Comparison of ENCODE assay signal across 2 cellular contexts in genomic region chr7:772861-773621, GRCh38.
TF ChIP-seq lines count a peak whose summit lies in the region.

No MANE protein-coding gene starts in this region.

TF ChIP-seq in GM23338, 12 proteins besides CTCF, POLR2A, EP300 and RAD21:
- TF ChIP-seq POLR2AphosphoS5 (IDR thresholded peaks at IDR 0.05; ENCODE audit: low read depth) = no peak
- TF ChIP-seq, protein P1, sequence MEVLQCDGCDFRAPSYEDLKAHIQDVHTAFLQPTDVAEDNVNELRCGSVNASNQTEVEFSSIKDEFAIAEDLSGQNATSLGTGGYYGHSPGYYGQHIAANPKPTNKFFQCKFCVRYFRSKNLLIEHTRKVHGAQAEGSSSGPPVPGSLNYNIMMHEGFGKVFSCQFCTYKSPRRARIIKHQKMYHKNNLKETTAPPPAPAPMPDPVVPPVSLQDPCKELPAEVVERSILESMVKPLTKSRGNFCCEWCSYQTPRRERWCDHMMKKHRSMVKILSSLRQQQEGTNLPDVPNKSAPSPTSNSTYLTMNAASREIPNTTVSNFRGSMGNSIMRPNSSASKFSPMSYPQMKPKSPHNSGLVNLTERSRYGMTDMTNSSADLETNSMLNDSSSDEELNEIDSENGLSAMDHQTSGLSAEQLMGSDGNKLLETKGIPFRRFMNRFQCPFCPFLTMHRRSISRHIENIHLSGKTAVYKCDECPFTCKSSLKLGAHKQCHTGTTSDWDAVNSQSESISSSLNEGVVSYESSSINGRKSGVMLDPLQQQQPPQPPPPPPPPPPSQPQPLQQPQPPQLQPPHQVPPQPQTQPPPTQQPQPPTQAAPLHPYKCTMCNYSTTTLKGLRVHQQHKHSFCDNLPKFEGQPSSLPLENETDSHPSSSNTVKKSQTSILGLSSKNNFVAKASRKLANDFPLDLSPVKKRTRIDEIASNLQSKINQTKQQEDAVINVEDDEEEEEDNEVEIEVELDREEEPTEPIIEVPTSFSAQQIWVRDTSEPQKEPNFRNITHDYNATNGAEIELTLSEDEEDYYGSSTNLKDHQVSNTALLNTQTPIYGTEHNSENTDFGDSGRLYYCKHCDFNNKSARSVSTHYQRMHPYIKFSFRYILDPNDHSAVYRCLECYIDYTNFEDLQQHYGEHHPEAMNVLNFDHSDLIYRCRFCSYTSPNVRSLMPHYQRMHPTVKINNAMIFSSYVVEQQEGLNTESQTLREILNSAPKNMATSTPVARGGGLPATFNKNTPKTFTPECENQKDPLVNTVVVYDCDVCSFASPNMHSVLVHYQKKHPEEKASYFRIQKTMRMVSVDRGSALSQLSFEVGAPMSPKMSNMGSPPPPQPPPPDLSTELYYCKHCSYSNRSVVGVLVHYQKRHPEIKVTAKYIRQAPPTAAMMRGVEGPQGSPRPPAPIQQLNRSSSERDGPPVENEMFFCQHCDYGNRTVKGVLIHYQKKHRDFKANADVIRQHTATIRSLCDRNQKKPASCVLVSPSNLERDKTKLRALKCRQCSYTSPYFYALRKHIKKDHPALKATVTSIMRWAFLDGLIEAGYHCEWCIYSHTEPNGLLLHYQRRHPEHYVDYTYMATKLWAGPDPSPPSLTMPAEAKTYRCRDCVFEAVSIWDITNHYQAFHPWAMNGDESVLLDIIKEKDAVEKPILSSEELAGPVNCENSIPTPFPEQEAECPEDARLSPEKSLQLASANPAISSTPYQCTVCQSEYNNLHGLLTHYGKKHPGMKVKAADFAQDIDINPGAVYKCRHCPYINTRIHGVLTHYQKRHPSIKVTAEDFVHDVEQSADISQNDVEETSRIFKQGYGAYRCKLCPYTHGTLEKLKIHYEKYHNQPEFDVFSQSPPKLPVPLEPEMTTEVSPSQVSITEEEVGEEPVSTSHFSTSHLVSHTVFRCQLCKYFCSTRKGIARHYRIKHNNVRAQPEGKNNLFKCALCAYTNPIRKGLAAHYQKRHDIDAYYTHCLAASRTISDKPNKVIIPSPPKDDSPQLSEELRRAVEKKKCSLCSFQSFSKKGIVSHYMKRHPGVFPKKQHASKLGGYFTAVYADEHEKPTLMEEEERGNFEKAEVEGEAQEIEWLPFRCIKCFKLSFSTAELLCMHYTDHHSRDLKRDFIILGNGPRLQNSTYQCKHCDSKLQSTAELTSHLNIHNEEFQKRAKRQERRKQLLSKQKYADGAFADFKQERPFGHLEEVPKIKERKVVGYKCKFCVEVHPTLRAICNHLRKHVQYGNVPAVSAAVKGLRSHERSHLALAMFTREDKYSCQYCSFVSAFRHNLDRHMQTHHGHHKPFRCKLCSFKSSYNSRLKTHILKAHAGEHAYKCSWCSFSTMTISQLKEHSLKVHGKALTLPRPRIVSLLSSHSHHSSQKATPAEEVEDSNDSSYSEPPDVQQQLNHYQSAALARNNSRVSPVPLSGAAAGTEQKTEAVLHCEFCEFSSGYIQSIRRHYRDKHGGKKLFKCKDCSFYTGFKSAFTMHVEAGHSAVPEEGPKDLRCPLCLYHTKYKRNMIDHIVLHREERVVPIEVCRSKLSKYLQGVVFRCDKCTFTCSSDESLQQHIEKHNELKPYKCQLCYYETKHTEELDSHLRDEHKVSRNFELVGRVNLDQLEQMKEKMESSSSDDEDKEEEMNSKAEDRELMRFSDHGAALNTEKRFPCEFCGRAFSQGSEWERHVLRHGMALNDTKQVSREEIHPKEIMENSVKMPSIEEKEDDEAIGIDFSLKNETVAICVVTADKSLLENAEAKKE (CRISPR knock-in tag; IDR thresholded peaks at IDR 0.05) = no peak
- TF ChIP-seq NANOG (IDR thresholded peaks at IDR 0.05; ENCODE audit: borderline replicate concordance) = no peak
- no peak for TF ChIP-seq EZH2phosphoT487 (IDR thresholded peaks at IDR 0.05; ENCODE audit: unreplicated experiment)
- no peak for TF ChIP-seq EZH2 (IDR thresholded peaks at IDR 0.05; ENCODE audit: low read depth, unreplicated experiment)

TF ChIP-seq in H1, 55 proteins besides CTCF, POLR2A, EP300 and RAD21:
- TF ChIP-seq HDAC6 (IDR thresholded peaks at IDR 0.05; ENCODE audit: low read depth, low read length) (no peak), TAF7 (optimal IDR thresholded peaks at IDR 0.05; ENCODE audit: borderline replicate concordance, low read depth, low read length) (no peak)
- TF ChIP-seq, protein P2, sequence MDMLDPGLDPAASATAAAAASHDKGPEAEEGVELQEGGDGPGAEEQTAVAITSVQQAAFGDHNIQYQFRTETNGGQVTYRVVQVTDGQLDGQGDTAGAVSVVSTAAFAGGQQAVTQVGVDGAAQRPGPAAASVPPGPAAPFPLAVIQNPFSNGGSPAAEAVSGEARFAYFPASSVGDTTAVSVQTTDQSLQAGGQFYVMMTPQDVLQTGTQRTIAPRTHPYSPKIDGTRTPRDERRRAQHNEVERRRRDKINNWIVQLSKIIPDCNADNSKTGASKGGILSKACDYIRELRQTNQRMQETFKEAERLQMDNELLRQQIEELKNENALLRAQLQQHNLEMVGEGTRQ (IDR thresholded peaks at IDR 0.05; ENCODE audit: low read length) = no peak
- TF ChIP-seq, protein P3, sequence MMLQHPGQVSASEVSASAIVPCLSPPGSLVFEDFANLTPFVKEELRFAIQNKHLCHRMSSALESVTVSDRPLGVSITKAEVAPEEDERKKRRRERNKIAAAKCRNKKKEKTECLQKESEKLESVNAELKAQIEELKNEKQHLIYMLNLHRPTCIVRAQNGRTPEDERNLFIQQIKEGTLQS (IDR thresholded peaks at IDR 0.05; ENCODE audit: insufficient read depth, low read depth, low read length) = no peak
